Comparison of ENCODE assay signal across 1 cellular context in genomic region chr7:30286749-30287148, GRCh38.
TF ChIP-seq lines count a peak whose summit lies in the region.

No MANE protein-coding gene starts in this region.

TF ChIP-seq in GM12878, 131 proteins besides CTCF, POLR2A, EP300 and RAD21 (continued from another document):
- TF ChIP-seq ZBTB4 (CRISPR knock-in tag; IDR thresholded peaks at IDR 0.05) (no peak), BHLHE40 (IDR thresholded peaks at IDR 0.05; ENCODE audit: borderline replicate concordance in 1 of 2, low read depth in 2 of 2, low read length in 1 of 2) (no peak), IKZF1 (conservative IDR thresholded peaks at IDR 0.05) (no peak), ZBTB40 (IDR thresholded peaks at IDR 0.05; ENCODE audit: borderline replicate concordance) (peak; percentile 60; the same call in 1 of the 2 replicates)
TF ChIP-seq in GM12878: peak in this region for 2.
